In genomic region chr17:9036336-9036735, GRCh38 we compare ENCODE assay signal across 15 cellular contexts. TPM values are rescaled to one million over a fixed set of nuclear protein-coding genes. Genes with fewer than 3 reads are reported as not detected.
DNase-seq lines count a peak whose midpoint lies in the region; ATAC-seq and TF ChIP-seq lines count a peak whose summit lies in the region.
"Had no signal": no experiment of that assay in that cellular context is flagged by ENCODE, and none has a peak within 500 bp of the region (broad histone marks: within the 10 kb centered on the region; RNA-seq: fewer than 3 reads in every experiment).

No MANE protein-coding gene starts in this region.

- peaks cover 25% of the 10 kb centered on the region for H3K27me3 Mint-ChIP-seq in activated T-cell treated with anti-CD3 and anti-CD28 coated beads, Interleukin-2, amount 50 U/mL, for 24 hours
- peaks cover 5% of the 10 kb centered on the region for H3K27me3 Mint-ChIP-seq in HFFc6 (ENCODE audit: insufficient read depth)

- no peaks in the 10 kb centered on the region for H3K9me2 ChIP-seq in PC-9 (ENCODE audit: insufficient read depth)

- H3K27me3 ChIP-seq in PC-9 (ENCODE audit: insufficient read depth, low read depth) (no peaks in the 10 kb centered on the region), gastroesophageal sphincter (no peaks in the 10 kb centered on the region)

- no peaks in the 10 kb centered on the region for H3K36me3 Mint-ChIP-seq in activated T-cell treated with anti-CD3 and anti-CD28 coated beads, Interleukin-2, amount 50 U/mL, for 24 hours (ENCODE audit: low read depth)
- no peaks in the 10 kb centered on the region for H3K36me3 Mint-ChIP-seq in HFFc6 (ENCODE audit: low read depth)

- ATAC-seq in gastroesophageal sphincter: no peak
- ATAC-seq: HepG2 had no signal

- TF ChIP-seq POLR2A in gastroesophageal sphincter (IDR thresholded peaks at IDR 0.05): no peak

- DNase-seq in KBM-7 (peak; percentile 15), PC-9 (peak; percentile 10 to 38), posterior vena cava (ENCODE audit: low spot score) (peak; percentile 24), NCI-H2029 (lab: John Stamatoyannopoulos, UW) (no peak), HFFc6 (no peak), posterior cingulate gyrus (no peak)
- no peak for DNase-seq in activated T-cell treated with anti-CD3 and anti-CD28 coated beads, Interleukin-2, amount 50 U/mL, for 24 hours
- DNase-seq: Caco-2; CD8-positive, alpha-beta memory T cell; DND-41; GDM1; HCEC 1CT had no signal

- H3K27ac Mint-ChIP-seq in activated T-cell treated with anti-CD3 and anti-CD28 coated beads, Interleukin-2, amount 50 U/mL, for 24 hours: no peak overlapping the region
- no peak overlapping the region for H3K27ac Mint-ChIP-seq in HFFc6
- H3K27ac Mint-ChIP-seq: CD8-positive, alpha-beta memory T cell had no signal

- H3K4me3 ChIP-seq in PC-9 (no peak overlapping the region), gastroesophageal sphincter (no peak overlapping the region)

- H3K4me2 ChIP-seq in PC-9: no peak overlapping the region

- CTCF ChIA-PET in PC-9 (lab: Charles Lee): no interaction called here

- no peak overlapping the region for H2AFZ ChIP-seq in PC-9

- no peak for TF ChIP-seq EP300 in gastroesophageal sphincter (IDR thresholded peaks at IDR 0.05)

- in situ Hi-C loops in KBM-7 (cut with MboI; ENCODE audit: low pct_unique_long_range_greater_than_20kb, low sequenced_read_pairs): no loop called here

- H3K79me2 ChIP-seq in PC-9 (ENCODE audit: low read depth): no peaks in the 10 kb centered on the region

- no peak overlapping the region for H3K4me3 Mint-ChIP-seq in activated T-cell treated with anti-CD3 and anti-CD28 coated beads, Interleukin-2, amount 50 U/mL, for 24 hours
- no peak overlapping the region for H3K4me3 Mint-ChIP-seq in HFFc6
- H3K4me3 Mint-ChIP-seq: CD8-positive, alpha-beta memory T cell had no signal

- no peaks in the 10 kb centered on the region for H3F3A ChIP-seq in PC-9 (ENCODE audit: insufficient read depth, low read depth)

- BruUV-seq in PC-9 (replicated peaks; lab: Mats Ljungman, UMichigan): no TSS peak

- H3K9me3 Mint-ChIP-seq in activated T-cell treated with anti-CD3 and anti-CD28 coated beads, Interleukin-2, amount 50 U/mL, for 24 hours: no peaks in the 10 kb centered on the region
- peaks cover 29% of the 10 kb centered on the region for H3K9me3 Mint-ChIP-seq in HFFc6

- no peaks in the 10 kb centered on the region for H3K36me3 ChIP-seq in PC-9 (ENCODE audit: low read depth)
- peaks cover 0 to 9% of the 10 kb centered on the region in 2 donors for H3K36me3 ChIP-seq in gastroesophageal sphincter

- TF ChIP-seq CTCF in PC-9 (conservative IDR thresholded peaks at IDR 0.05) (no peak), gastroesophageal sphincter (IDR thresholded peaks at IDR 0.05) (no peak), HFFc6 (IDR thresholded peaks at IDR 0.05) (no peak)

- WGBS in gastroesophageal sphincter (ENCODE audit: low coverage in 1 of 2), 2 donors: 77 to 80% methylated on average over 2 to 4 of the region's 4 CpGs

- H3K4me1 Mint-ChIP-seq in activated T-cell treated with anti-CD3 and anti-CD28 coated beads, Interleukin-2, amount 50 U/mL, for 24 hours (ENCODE audit: low read depth): no peaks in the 10 kb centered on the region
- H3K4me1 Mint-ChIP-seq in HFFc6 (ENCODE audit: low read depth): no peaks in the 10 kb centered on the region
- H3K4me1 Mint-ChIP-seq: CD8-positive, alpha-beta memory T cell had no signal

- H3K27ac ChIP-seq in PC-9 (no peak overlapping the region), gastroesophageal sphincter (peak overlapping the region in 3 of 4 donors; percentile 43 to 90 (median 71))

- H3K4me1 ChIP-seq in PC-9 (replicated peaks; ENCODE audit: insufficient read depth) (no peaks in the 10 kb centered on the region), gastroesophageal sphincter (peaks cover 0 to 44% (median 0%) of the 10 kb centered on the region in 3 donors)
- H3K4me1 ChIP-seq: Caco-2 had no signal

- POLR2A ChIA-PET in PC-9 (lab: Charles Lee; ENCODE audit: unreplicated experiment): no interaction called here

- intact Hi-C loops in PC-9 (cut with micrococcal nuclease; ENCODE audit: unreplicated experiment) (no loop called here), posterior vena cava (cut with DNase I) (no loop called here), posterior cingulate gyrus (cut with DNase I) (no loop called here)

- H3K9me3 ChIP-seq in PC-9 (ENCODE audit: insufficient read depth, low read depth) (no peaks in the 10 kb centered on the region), gastroesophageal sphincter (peaks cover 0 to 23% (median 0%) of the 10 kb centered on the region in 3 donors)
- H3K9me3 ChIP-seq: Caco-2 had no signal

- no peaks in the 10 kb centered on the region for H4K20me1 ChIP-seq in PC-9 (ENCODE audit: insufficient read depth)

RNA-seq across cellular contexts. Expression of gene NTN1, which starts 15.0 kb away (rescaled TPM):
- total RNA-seq in PC-9 (2021) (17.7 and 24.5 TPM in 2 replicates), gastroesophageal sphincter (100 to 1,000 TPM in 2 of 4 donors, 10 to 100 TPM in 2; 74.3 to 211 (median 107) TPM), posterior vena cava (10 to 100 TPM in 1 of 2 donors, 1 to 10 TPM in 1; 6.9 to 15.4 TPM)
- not detected for total RNA-seq in HFFc6 (2021; fragmentation: NEBNext Ultra II Directional; extraction: Animal tissue kit (Norgen Biotek cat#: 25700))
- total RNA-seq: HT1080 had no signal

Comparison
In these comparisons a context has a peak if more than half of its experiments do, and no peak if none do; other contexts are left out.
1. DNase-seq: peak in KBM-7 (single experiment), PC-9 (2 of 2) and posterior vena cava (single experiment); none in activated T-cell treated with anti-CD3 and anti-CD28 coated beads, Interleukin-2, amount 50 U/mL, for 24 hours (single experiment), NCI-H2029 (single experiment), HFFc6 (single experiment) and posterior cingulate gyrus (0 of 10).
2. RNA of gene NTN1, which starts 15.0 kb away (total RNA-seq): 74.3 to 211 TPM in gastroesophageal sphincter, 17.7 to 24.5 TPM in PC-9 and 6.9 to 15.4 TPM in posterior vena cava; not detected in HFFc6; every median in the first group is over 4 times any median in the second.